In the genomic region with DNA sequence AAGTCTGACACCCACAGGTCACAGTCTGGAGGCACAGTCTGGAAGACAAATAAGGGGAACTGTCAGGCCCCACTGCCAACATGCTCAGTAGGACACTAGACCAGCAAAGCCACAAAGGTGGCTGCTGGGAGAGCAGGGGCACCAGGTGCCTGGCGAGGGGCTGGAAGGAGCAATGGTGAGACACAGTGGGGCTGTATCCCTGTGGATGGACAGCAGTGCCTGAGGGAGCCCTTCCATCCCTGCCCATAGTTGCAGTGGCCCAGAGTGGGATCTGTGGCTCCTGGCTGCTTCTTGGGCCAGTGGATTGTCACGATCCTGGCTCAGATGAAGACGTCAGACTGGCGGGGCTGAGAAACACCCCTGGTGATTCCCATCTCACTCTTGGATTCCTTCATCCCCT, we compare ENCODE assay signal across 23 cellular contexts.
DNase-seq lines count a peak whose midpoint lies in the region; ATAC-seq and TF ChIP-seq lines count a peak whose summit lies in the region.
"Had no signal": no experiment of that assay in that cellular context is flagged by ENCODE, and none has a peak within 500 bp of the region (broad histone marks: within the 10 kb centered on the region; RNA-seq: fewer than 3 reads in every experiment).

No MANE protein-coding gene starts in this region.

- H3K36me3 Mint-ChIP-seq in glutamatergic neuron (ENCODE audit: unreplicated experiment), result no peaks in the 10 kb centered on the region
- H3K36me3 Mint-ChIP-seq in stimulated activated naive B cell treated with anti-CD40 and anti-IgM and Interleukin-4, amounts not matched to agents 10 μg/mL and 1 μg/mL and 100 μg/mL, for 72 hours, result no peaks in the 10 kb centered on the region
- H3K36me3 Mint-ChIP-seq: CD14-positive monocyte had no signal

- TF ChIP-seq CTCF in glutamatergic neuron (IDR thresholded peaks at IDR 0.05; ENCODE audit: partially characterized antibody, unreplicated experiment), result no peak

- peaks cover 7% of the 10 kb centered on the region for H3K27me3 Mint-ChIP-seq in stimulated activated naive CD8-positive, alpha-beta T cell treated with anti-CD3 and anti-CD28 coated beads, Interleukin-15, amount 100 ng/mL, for 72 hours
- peaks cover 2% of the 10 kb centered on the region for H3K27me3 Mint-ChIP-seq in glutamatergic neuron (ENCODE audit: unreplicated experiment)
- H3K27me3 Mint-ChIP-seq in stimulated activated naive B cell treated with anti-CD40 and anti-IgM and Interleukin-4, amounts not matched to agents 10 μg/mL and 1 μg/mL and 100 μg/mL, for 72 hours, result peaks cover 8 to 15% of the 10 kb centered on the region in 2 donors

- no peak overlapping the region for H3K27ac Mint-ChIP-seq in stimulated activated naive CD8-positive, alpha-beta T cell treated with anti-CD3 and anti-CD28 coated beads, Interleukin-15, amount 100 ng/mL, for 72 hours
- H3K27ac Mint-ChIP-seq in glutamatergic neuron (ENCODE audit: unreplicated experiment), result no peak overlapping the region
- H3K27ac Mint-ChIP-seq in stimulated activated naive B cell treated with anti-CD40 and anti-IgM and Interleukin-4, amounts not matched to agents 10 μg/mL and 1 μg/mL and 100 μg/mL, for 72 hours, result peak overlapping the region; percentile 31
- H3K27ac Mint-ChIP-seq: CD14-positive monocyte; CD8-positive, alpha-beta memory T cell had no signal

- no peak for DNase-seq in stimulated activated naive CD8-positive, alpha-beta T cell treated with anti-CD3 and anti-CD28 coated beads, Interleukin-15, amount 100 ng/mL, for 72 hours
- DNase-seq in stimulated activated naive CD8-positive, alpha-beta T cell treated with anti-CD3 and anti-CD28 coated beads, Interleukin-15, Interleukin-2, amounts not matched to agents 100 U/mL and 50 U/mL, for 24 hours, result no peak
- peak; percentile 8 for DNase-seq in glutamatergic neuron
- no peak for DNase-seq in stimulated activated naive B cell treated with anti-CD40 and anti-IgM and Interleukin-4, amounts not matched to agents 10 μg/mL and 1 μg/mL and 100 μg/mL, for 72 hours
- DNase-seq in ureter (ENCODE audit: low spot score), result no peak
- DNase-seq in NCI-H1417 (lab: John Stamatoyannopoulos, UW), result no peak
- DNase-seq: BE2C; CD8-positive, alpha-beta memory T cell; DMS 273 treated with DMSO at 0.1 percent for 48 hours; GF-D8; GOT3; HCEC 1CT; KBM-7; MV-4-11; NCI-H1105 treated with DMSO at 0.1 percent for 48 hours; NCI-H2029; NCI-H2227 treated with DMSO at 0.1 percent for 48 hours; NCI-H69; OCI-M1; Peyer's patch; SHP77 treated with DMSO at 0.1 percent for 48 hours had no signal

- no peaks in the 10 kb centered on the region for H3K4me1 Mint-ChIP-seq in stimulated activated naive CD8-positive, alpha-beta T cell treated with anti-CD3 and anti-CD28 coated beads, Interleukin-15, amount 100 ng/mL, for 72 hours
- H3K4me1 Mint-ChIP-seq in glutamatergic neuron (ENCODE audit: low read depth, unreplicated experiment), result peaks cover 9% of the 10 kb centered on the region
- no peaks in the 10 kb centered on the region for H3K4me1 Mint-ChIP-seq in stimulated activated naive B cell treated with anti-CD40 and anti-IgM and Interleukin-4, amounts not matched to agents 10 μg/mL and 1 μg/mL and 100 μg/mL, for 72 hours
- H3K4me1 Mint-ChIP-seq: CD14-positive monocyte; CD8-positive, alpha-beta memory T cell had no signal

- ATAC-seq in stimulated activated naive CD8-positive, alpha-beta T cell treated with anti-CD3 and anti-CD28 coated beads, Interleukin-15, amount 100 ng/mL, for 72 hours, result peak; percentile 31
- no peak for ATAC-seq in stimulated activated naive CD8-positive, alpha-beta T cell treated with anti-CD3 and anti-CD28 coated beads, Interleukin-15, Interleukin-2, amounts not matched to agents 100 U/mL and 50 U/mL, for 24 hours
- ATAC-seq in stimulated activated naive B cell treated with anti-CD40 and anti-IgM and Interleukin-4, amounts not matched to agents 10 μg/mL and 1 μg/mL and 100 μg/mL, for 72 hours (replicated peaks), result no peak
- no peak for ATAC-seq in GM19455 (IDR thresholded peaks at IDR 0.05; ENCODE audit: unreplicated experiment)

- H3K4me3 Mint-ChIP-seq in stimulated activated naive CD8-positive, alpha-beta T cell treated with anti-CD3 and anti-CD28 coated beads, Interleukin-15, amount 100 ng/mL, for 72 hours, result no peak overlapping the region
- no peak overlapping the region for H3K4me3 Mint-ChIP-seq in glutamatergic neuron (ENCODE audit: unreplicated experiment)
- no peak overlapping the region for H3K4me3 Mint-ChIP-seq in stimulated activated naive B cell treated with anti-CD40 and anti-IgM and Interleukin-4, amounts not matched to agents 10 μg/mL and 1 μg/mL and 100 μg/mL, for 72 hours
- H3K4me3 Mint-ChIP-seq: CD14-positive monocyte; CD8-positive, alpha-beta memory T cell had no signal

- H3K9me3 Mint-ChIP-seq in stimulated activated naive CD8-positive, alpha-beta T cell treated with anti-CD3 and anti-CD28 coated beads, Interleukin-15, amount 100 ng/mL, for 72 hours, result no peaks in the 10 kb centered on the region
- peaks cover 1% of the 10 kb centered on the region for H3K9me3 Mint-ChIP-seq in glutamatergic neuron (ENCODE audit: unreplicated experiment)
- H3K9me3 Mint-ChIP-seq in stimulated activated naive B cell treated with anti-CD40 and anti-IgM and Interleukin-4, amounts not matched to agents 10 μg/mL and 1 μg/mL and 100 μg/mL, for 72 hours, result peaks cover 0 to 1% of the 10 kb centered on the region in 2 donors
- H3K9me3 Mint-ChIP-seq: CD8-positive, alpha-beta memory T cell had no signal
